Comparison of ENCODE assay signal across 12 cellular contexts in the genomic region with DNA sequence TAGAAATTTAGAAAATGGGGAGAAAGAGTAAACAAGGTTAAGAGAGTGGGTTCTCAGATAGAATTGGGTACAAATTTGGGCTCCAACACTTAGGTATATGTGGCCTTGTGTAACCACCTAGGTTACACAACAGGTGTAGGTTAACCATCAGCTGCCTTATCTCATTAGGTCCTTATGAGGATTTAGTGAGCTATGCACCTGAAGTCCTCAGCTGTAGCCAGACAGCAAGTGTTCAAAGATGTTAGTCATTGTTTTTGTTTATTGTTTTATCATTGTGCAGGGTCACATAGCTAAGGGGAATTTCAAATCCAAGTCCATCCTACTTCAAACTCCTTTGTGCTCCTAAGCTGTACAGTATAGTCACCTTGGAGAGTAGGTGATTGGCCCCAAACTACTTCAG. TPM values are rescaled to one million over a fixed set of nuclear protein-coding genes. Genes with fewer than 3 reads are reported as not detected.
DNase-seq lines count a peak whose midpoint lies in the region; ATAC-seq and TF ChIP-seq lines count a peak whose summit lies in the region.
"Had no signal": no experiment of that assay in that cellular context is flagged by ENCODE, and none has a peak within 500 bp of the region (broad histone marks: within the 10 kb centered on the region; RNA-seq: fewer than 3 reads in every experiment).

No MANE protein-coding gene starts in this region.

- CTCF ChIA-PET in activated naive CD4-positive, alpha-beta T cell treated with anti-CD3 and anti-CD28 coated beads for 36 hours (lab: Charles Lee) = interaction anchor here (1.0 kb wide), 1 partner anchor 19 kb away, joined by 4 read pairs; no protein-coding TSS in a partner anchor

- no peaks in the 10 kb centered on the region for H3K9me3 ChIP-seq in Peyer's patch
- H3K9me3 ChIP-seq: sigmoid colon had no signal

- peaks cover 38% of the 10 kb centered on the region for H3K4me1 Mint-ChIP-seq in activated naive CD4-positive, alpha-beta T cell treated with anti-CD3 and anti-CD28 coated beads for 36 hours (ENCODE audit: low read depth)
- peaks cover 13% of the 10 kb centered on the region for H3K4me1 Mint-ChIP-seq in glutamatergic neuron (ENCODE audit: low read depth, unreplicated experiment)
- H3K4me1 Mint-ChIP-seq in stimulated activated memory B cell treated with anti-CD40 and anti-IgM and Interleukin-4, amounts not matched to agents 10 μg/mL and 1 μg/mL and 100 μg/mL, for 72 hours = peaks cover 44% of the 10 kb centered on the region

- no peak for TF ChIP-seq CTCF in Peyer's patch (IDR thresholded peaks at IDR 0.05)
- no peak for TF ChIP-seq CTCF in glutamatergic neuron (IDR thresholded peaks at IDR 0.05; ENCODE audit: partially characterized antibody, unreplicated experiment)

- H3K9me3 Mint-ChIP-seq in activated naive CD4-positive, alpha-beta T cell treated with anti-CD3 and anti-CD28 coated beads for 36 hours = peaks cover 8% of the 10 kb centered on the region
- H3K9me3 Mint-ChIP-seq in glutamatergic neuron (ENCODE audit: unreplicated experiment) = peaks cover 9% of the 10 kb centered on the region
- peaks cover 2% of the 10 kb centered on the region for H3K9me3 Mint-ChIP-seq in stimulated activated memory B cell treated with anti-CD40 and anti-IgM and Interleukin-4, amounts not matched to agents 10 μg/mL and 1 μg/mL and 100 μg/mL, for 72 hours

- peak overlapping the region; percentile 85 for H3K4me3 Mint-ChIP-seq in activated naive CD4-positive, alpha-beta T cell treated with anti-CD3 and anti-CD28 coated beads for 36 hours
- H3K4me3 Mint-ChIP-seq in glutamatergic neuron (ENCODE audit: unreplicated experiment) = peak overlapping the region; percentile 35
- peak overlapping the region; percentile 89 for H3K4me3 Mint-ChIP-seq in stimulated activated memory B cell treated with anti-CD40 and anti-IgM and Interleukin-4, amounts not matched to agents 10 μg/mL and 1 μg/mL and 100 μg/mL, for 72 hours

- no peak for TF ChIP-seq POLR2A in Peyer's patch (IDR thresholded peaks at IDR 0.05)

- intact Hi-C loops in activated naive CD4-positive, alpha-beta T cell treated with anti-CD3 and anti-CD28 coated beads for 36 hours (cut with micrococcal nuclease) = no loop called here

- H3K27ac Mint-ChIP-seq in activated naive CD4-positive, alpha-beta T cell treated with anti-CD3 and anti-CD28 coated beads for 36 hours = no peak overlapping the region
- H3K27ac Mint-ChIP-seq in glutamatergic neuron (ENCODE audit: unreplicated experiment) = no peak overlapping the region
- peak overlapping the region; percentile 77 for H3K27ac Mint-ChIP-seq in stimulated activated memory B cell treated with anti-CD40 and anti-IgM and Interleukin-4, amounts not matched to agents 10 μg/mL and 1 μg/mL and 100 μg/mL, for 72 hours

- no peak for ATAC-seq in stimulated activated memory B cell treated with anti-CD40 and anti-IgM and Interleukin-4, amounts not matched to agents 10 μg/mL and 1 μg/mL and 100 μg/mL, for 72 hours
- no peak for ATAC-seq in GM21447 (IDR thresholded peaks at IDR 0.05; ENCODE audit: unreplicated experiment)

- peak overlapping the region in 3 of 4 donors; percentile 76 to 87 (median 87) for H3K4me3 ChIP-seq in Peyer's patch

- H3K4me1 ChIP-seq in Peyer's patch = peaks cover 0 to 43% (median 5%) of the 10 kb centered on the region in 4 donors

- no peak for DNase-seq in activated naive CD4-positive, alpha-beta T cell treated with anti-CD3 and anti-CD28 coated beads for 36 hours
- DNase-seq in activated naive CD4-positive, alpha-beta T cell treated with anti-CD3 and anti-CD28 coated beads, Interleukin-2, amount 50 U/mL, for 16 hours = no peak
- no peak for DNase-seq in Peyer's patch
- no peak for DNase-seq in glutamatergic neuron
- no peak for DNase-seq in SIG-M5 (lab: John Stamatoyannopoulos, UW)
- DNase-seq in NCI-H1092 treated with DMSO at 0.1 percent for 48 hours (lab: John Stamatoyannopoulos, UW) = no peak
- DNase-seq: activated CD4-positive, alpha-beta T cell treated with anti-CD3 and anti-CD28 coated beads, Interleukin-2, amount 50 U/mL, for 4 hours; DMS79; NCI-H146; sigmoid colon had no signal

- no peaks in the 10 kb centered on the region for H3K27me3 Mint-ChIP-seq in activated naive CD4-positive, alpha-beta T cell treated with anti-CD3 and anti-CD28 coated beads for 36 hours (ENCODE audit: low read depth)
- peaks cover 4% of the 10 kb centered on the region for H3K27me3 Mint-ChIP-seq in glutamatergic neuron (ENCODE audit: unreplicated experiment)
- H3K27me3 Mint-ChIP-seq in stimulated activated memory B cell treated with anti-CD40 and anti-IgM and Interleukin-4, amounts not matched to agents 10 μg/mL and 1 μg/mL and 100 μg/mL, for 72 hours = no peaks in the 10 kb centered on the region

- no peaks in the 10 kb centered on the region for H3K36me3 ChIP-seq in Peyer's patch
- H3K36me3 ChIP-seq: sigmoid colon had no signal

- H3K27me3 ChIP-seq in Peyer's patch = no peaks in the 10 kb centered on the region
- H3K27me3 ChIP-seq: sigmoid colon had no signal

- H3K27ac ChIP-seq in Peyer's patch = peak overlapping the region in 2 of 4 donors; percentile 86 to 87

- peaks cover 14% of the 10 kb centered on the region for H3K36me3 Mint-ChIP-seq in activated naive CD4-positive, alpha-beta T cell treated with anti-CD3 and anti-CD28 coated beads for 36 hours (ENCODE audit: low read depth)
- peaks cover 5% of the 10 kb centered on the region for H3K36me3 Mint-ChIP-seq in glutamatergic neuron (ENCODE audit: unreplicated experiment)
- peaks cover 6% of the 10 kb centered on the region for H3K36me3 Mint-ChIP-seq in stimulated activated memory B cell treated with anti-CD40 and anti-IgM and Interleukin-4, amounts not matched to agents 10 μg/mL and 1 μg/mL and 100 μg/mL, for 72 hours

RNA-seq across cellular contexts. Expression of gene TRIM32, which starts 1.0 kb away (rescaled TPM):
- 10 to 100 TPM in 1 of 2 experiments, 1 to 10 TPM in 1; 8.7 to 11.0 TPM for total RNA-seq in activated naive CD4-positive, alpha-beta T cell treated with anti-CD3 and anti-CD28 coated beads for 36 hours
- total RNA-seq in Peyer's patch (10 to 100 TPM; 12.4 to 35.7 (median 25.4) TPM), glutamatergic neuron (ENCODE audit: unreplicated experiment) (14.3 TPM)

Comparison
In these comparisons a context has a peak if more than half of its experiments do, and no peak if none do; other contexts are left out.
1. H3K4me3 Mint-ChIP-seq: peak in every context shown above with its lines; median percentile 89 in stimulated activated memory B cell treated with anti-CD40 and anti-IgM and Interleukin-4, amounts not matched to agents 10 μg/mL and 1 μg/mL and 100 μg/mL, for 72 hours; 85 in activated naive CD4-positive, alpha-beta T cell treated with anti-CD3 and anti-CD28 coated beads for 36 hours; 35 in glutamatergic neuron.